17 cellular contexts compared by ENCODE assay signal in genomic region chr18:48165104-48165866, GRCh38.
DNase-seq lines count a peak whose midpoint lies in the region; ATAC-seq, FAIRE-seq and TF ChIP-seq lines count a peak whose summit lies in the region.
"Had no signal": no experiment of that assay in that cellular context is flagged by ENCODE, and none has a peak within 500 bp of the region (broad histone marks: within the 10 kb centered on the region; RNA-seq: fewer than 3 reads in every experiment).

No MANE protein-coding gene starts in this region.

- intact Hi-C loops in pancreas (cut with DNase I) = no loop called here

- in situ Hi-C loops in G401 (cut with HindIII; ENCODE audit: low sequenced_read_pairs) = no loop called here

- TF ChIP-seq CTCF in pancreas (IDR thresholded peaks at IDR 0.05) = no peak

- H3K4me1 ChIP-seq in mucosa of rectum (ENCODE audit: control insufficient read depth in 2 of 2, insufficient read depth in 2 of 2, low read length in 2 of 2) (peaks cover 49 to 67% of the 10 kb centered on the region in 2 donors), pancreas (peaks cover 5 to 20% (median 11%) of the 10 kb centered on the region in 3 donors)

- no peaks in the 10 kb centered on the region for H3K36me3 ChIP-seq in mucosa of rectum (ENCODE audit: control insufficient read depth in 2 of 2, insufficient read depth in 2 of 2, low read length in 2 of 2)
- no peaks in the 10 kb centered on the region for H3K36me3 ChIP-seq in pancreas
- H3K36me3 ChIP-seq: SJSA1, thoracic aorta had no signal

- H3K27ac ChIP-seq in mucosa of rectum (ENCODE audit: low read depth in 2 of 2, low read length in 2 of 2) = peak overlapping the region; percentile 88 to 90
- peak overlapping the region in 2 of 4 donors; percentile 10 to 34 for H3K27ac ChIP-seq in pancreas
- H3K27ac ChIP-seq: SJSA1 had no signal

- H3K9me3 ChIP-seq in mucosa of rectum (ENCODE audit: control insufficient read depth in 2 of 2, low read length in 2 of 2) (no peaks in the 10 kb centered on the region), pancreas (no peaks in the 10 kb centered on the region)
- H3K9me3 ChIP-seq: SJSA1, thoracic aorta had no signal

- DNase-seq in CMK (ENCODE audit: low read depth) = peak; percentile 71
- DNase-seq in MV-4-11 (lab: John Stamatoyannopoulos, UW) = peak; percentile 86
- DNase-seq in UCSD-AML1 (lab: John Stamatoyannopoulos, UW; ENCODE audit: unreplicated experiment) = peak; percentile 65
- DNase-seq in pancreas = no peak
- DNase-seq in G401 (ENCODE audit: low spot score) = no peak
- DNase-seq in DMS 273 treated with DMSO at 0.1 percent for 48 hours (lab: John Stamatoyannopoulos, UW) = no peak
- DNase-seq: activated CD4-positive, alpha-beta T cell treated with anti-CD3 and anti-CD28 coated beads, Interleukin-2, amount 50 U/mL, for 4 hours; hypothalamus; midbrain; occipital lobe; stimulated activated CD4-positive, alpha-beta T cell treated with anti-CD3 and anti-CD28 coated beads, Interleukin-4, amount 100 ng/mL, for 24 hours had no signal

- H3K4me3 ChIP-seq in mucosa of rectum (ENCODE audit: low read length in 2 of 2) = peak overlapping the region in 1 of 2 donors; percentile 31
- H3K4me3 ChIP-seq in pancreas = no peak overlapping the region
- H3K4me3 ChIP-seq: SJSA1, thoracic aorta had no signal

- no peak for ATAC-seq in pancreas
- no peak for ATAC-seq in GM18502 (IDR thresholded peaks at IDR 0.05; ENCODE audit: poor library complexity, unreplicated experiment)

- whole genome bisulfite sequencing in pancreas, 2 donors = 70 to 73% methylated on average over 13 of the region's 13 CpGs

- H3K27me3 ChIP-seq in mucosa of rectum (ENCODE audit: control insufficient read depth in 2 of 2, insufficient read depth in 2 of 2, low read length in 2 of 2) (no peaks in the 10 kb centered on the region), pancreas (no peaks in the 10 kb centered on the region)

- no peak for FAIRE-seq in pancreas (lab: Jason Lieb, UNC)
- FAIRE-seq: bronchial epithelial cell, TTC549 had no signal

- H3K9ac ChIP-seq in mucosa of rectum (ENCODE audit: low read depth in 1 of 2, low read length in 2 of 2) = peak overlapping the region in 1 of 2 donors; percentile 47

Comparison
In these comparisons a context has a peak if more than half of its experiments do, and no peak if none do; other contexts are left out.
1. DNase-seq: peak in CMK (single experiment), MV-4-11 (single experiment) and UCSD-AML1 (single experiment); none in pancreas (0 of 6), G401 (single experiment) and DMS 273 treated with DMSO at 0.1 percent for 48 hours (single experiment).